Comparison of ENCODE assay signal across 12 cellular contexts in the genomic region with DNA sequence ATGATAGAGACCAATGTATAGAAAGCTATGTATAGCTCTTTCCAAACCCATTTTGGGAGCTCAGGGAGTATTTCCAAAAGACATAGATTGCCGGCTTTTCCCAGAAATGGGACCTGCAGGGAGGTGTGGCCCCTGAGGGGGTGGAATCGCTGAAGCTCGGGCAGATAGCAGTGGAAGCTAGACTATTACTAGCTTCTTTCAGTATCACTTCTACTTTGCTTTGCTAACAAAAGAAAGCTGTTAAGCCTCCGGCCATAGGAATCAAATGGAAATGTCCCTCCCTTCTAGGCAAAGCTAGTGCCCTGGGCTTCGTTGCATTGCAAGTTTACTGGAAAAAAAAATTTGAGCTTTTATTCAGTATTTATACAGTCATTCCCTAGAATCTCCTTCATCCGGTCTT. TPM values are rescaled to one million over a fixed set of nuclear protein-coding genes. Genes with fewer than 3 reads are reported as not detected.
DNase-seq lines count a peak whose midpoint lies in the region; ATAC-seq and TF ChIP-seq lines count a peak whose summit lies in the region.
"Had no signal": no experiment of that assay in that cellular context is flagged by ENCODE, and none has a peak within 500 bp of the region (broad histone marks: within the 10 kb centered on the region; RNA-seq: fewer than 3 reads in every experiment).

No MANE protein-coding gene starts in this region.

- no peaks in the 10 kb centered on the region for H4K20me1 ChIP-seq in neural progenitor cell (ENCODE audit: low read depth)
- H4K20me1 ChIP-seq: BLaER1 treated with 17β-estradiol and CSF1 and Interleukin-3, amounts not matched to agents 10 nM and 100 nM had no signal

- peak overlapping the region; percentile 72 for H3K4me2 ChIP-seq in neural progenitor cell
- H3K4me2 ChIP-seq: BLaER1 treated with 17β-estradiol and CSF1 and Interleukin-3, amounts not matched to agents 10 nM and 100 nM had no signal

- no peak overlapping the region for H3K27ac Mint-ChIP-seq in HFFc6
- no peak overlapping the region for H3K27ac Mint-ChIP-seq in neural progenitor cell
- H3K27ac Mint-ChIP-seq: activated CD4-positive, alpha-beta T cell treated with anti-CD3 and anti-CD28 coated beads, Interleukin-2, amount 10 ng/mL, durations not matched to agents 7 days and 5 days; activated T-helper 17 cell treated with anti-CD3 and anti-CD28 coated beads, Interleukin-2, amount 50 U/mL, for 72 hours had no signal

- H3K4me1 ChIP-seq in neural progenitor cell = peaks cover 14% of the 10 kb centered on the region

- no peaks in the 10 kb centered on the region for H3K9me3 ChIP-seq in neural progenitor cell (ENCODE audit: low read depth)

- H3K36me3 ChIP-seq in neural progenitor cell = no peaks in the 10 kb centered on the region
- H3K36me3 ChIP-seq: BLaER1 treated with 17β-estradiol and CSF1 and Interleukin-3, amounts not matched to agents 10 nM and 100 nM had no signal

- H3K27ac ChIP-seq in neural progenitor cell = no peak overlapping the region
- H3K27ac ChIP-seq: BLaER1 treated with 17β-estradiol and CSF1 and Interleukin-3, amounts not matched to agents 10 nM and 100 nM had no signal

- H3K27me3 ChIP-seq in neural progenitor cell = no peaks in the 10 kb centered on the region
- H3K27me3 ChIP-seq: BLaER1 treated with 17β-estradiol and CSF1 and Interleukin-3, amounts not matched to agents 10 nM and 100 nM had no signal

- DNase-seq in HFFc6 (no peak), SK-MEL-5 (ENCODE audit: low read depth, low spot score) (peak; percentile 23), neural progenitor cell (ENCODE audit: low spot score) (peak; percentile 14), mucosa of gallbladder (ENCODE audit: low spot score) (no peak)
- DNase-seq in stimulated activated CD4-positive, alpha-beta T cell treated with anti-CD3 and anti-CD28 coated beads, Interleukin-2, amount 100 ng/mL, for 48 hours = no peak
- DNase-seq in stimulated activated CD4-positive, alpha-beta T cell treated with anti-CD3 and anti-CD28 coated beads, Interleukin-12 subunit alpha, Interleukin-12 subunit beta, amount 100 ng/mL, for 4 hours = no peak
- DNase-seq: NK-92 treated with Interleukin-12 subunit alpha and Interleukin-12 subunit beta, amount 100 ng/mL, for 24 hours had no signal

- H3K79me2 ChIP-seq in neural progenitor cell (ENCODE audit: low read depth) = no peaks in the 10 kb centered on the region

- peak overlapping the region; percentile 35 for H3K4me3 Mint-ChIP-seq in HFFc6
- no peak overlapping the region for H3K4me3 Mint-ChIP-seq in neural progenitor cell
- H3K4me3 Mint-ChIP-seq: activated CD4-positive, alpha-beta T cell treated with anti-CD3 and anti-CD28 coated beads, Interleukin-2, amount 10 ng/mL, durations not matched to agents 7 days and 5 days; activated T-helper 17 cell treated with anti-CD3 and anti-CD28 coated beads, Interleukin-2, amount 50 U/mL, for 72 hours had no signal

- H3K9ac ChIP-seq in neural progenitor cell = no peak overlapping the region
- H3K9ac ChIP-seq: BLaER1 treated with 17β-estradiol and CSF1 and Interleukin-3, amounts not matched to agents 10 nM and 100 nM had no signal

- no peak for ATAC-seq in GM18907 (IDR thresholded peaks at IDR 0.05; ENCODE audit: unreplicated experiment)

- peak overlapping the region; percentile 13 for H2AFZ ChIP-seq in neural progenitor cell (replicated peaks)

- H3K4me1 Mint-ChIP-seq in HFFc6 (ENCODE audit: low read depth) = peaks cover 26% of the 10 kb centered on the region
- H3K4me1 Mint-ChIP-seq in neural progenitor cell = peaks cover 16% of the 10 kb centered on the region
- H3K4me1 Mint-ChIP-seq: activated CD4-positive, alpha-beta T cell treated with anti-CD3 and anti-CD28 coated beads, Interleukin-2, amount 10 ng/mL, durations not matched to agents 7 days and 5 days; activated T-helper 17 cell treated with anti-CD3 and anti-CD28 coated beads, Interleukin-2, amount 50 U/mL, for 72 hours had no signal

- peak overlapping the region; percentile 6 for H3K4me3 ChIP-seq in GM12875 (ENCODE audit: low read depth, low read length)
- H3K4me3 ChIP-seq in neural progenitor cell = peak overlapping the region; percentile 19
- H3K4me3 ChIP-seq: BLaER1 treated with 17β-estradiol and CSF1 and Interleukin-3, amounts not matched to agents 10 nM and 100 nM had no signal

- H3K27me3 Mint-ChIP-seq in HFFc6 (ENCODE audit: insufficient read depth) = peaks cover 7% of the 10 kb centered on the region
- peaks cover 6% of the 10 kb centered on the region for H3K27me3 Mint-ChIP-seq in neural progenitor cell (ENCODE audit: insufficient read depth, low read depth)
- H3K27me3 Mint-ChIP-seq: activated CD4-positive, alpha-beta T cell treated with anti-CD3 and anti-CD28 coated beads, Interleukin-2, amount 10 ng/mL, durations not matched to agents 7 days and 5 days; activated T-helper 17 cell treated with anti-CD3 and anti-CD28 coated beads, Interleukin-2, amount 50 U/mL, for 72 hours had no signal

- H3F3A ChIP-seq in neural progenitor cell (ENCODE audit: low read depth) = no peaks in the 10 kb centered on the region

- H3K9me3 Mint-ChIP-seq in HFFc6 = peaks cover 21% of the 10 kb centered on the region
- H3K9me3 Mint-ChIP-seq in neural progenitor cell = peaks cover 23% of the 10 kb centered on the region
- H3K9me3 Mint-ChIP-seq: activated T-helper 17 cell treated with anti-CD3 and anti-CD28 coated beads, Interleukin-2, amount 50 U/mL, for 72 hours had no signal

- no peak for TF ChIP-seq CTCF in GM12875 (IDR thresholded peaks at IDR 0.05; ENCODE audit: borderline replicate concordance, insufficient read depth, low read depth, low read length)
- no peak for TF ChIP-seq CTCF in HFFc6 (IDR thresholded peaks at IDR 0.05)
- no peak for TF ChIP-seq CTCF in neural progenitor cell (IDR thresholded peaks at IDR 0.05)

- in situ Hi-C loops in SK-MEL-5 (cut with HindIII; ENCODE audit: low pct_unique_long_range_greater_than_20kb, low sequenced_read_pairs) = no loop called here

- H3K36me3 Mint-ChIP-seq in HFFc6 (ENCODE audit: low read depth) = peaks cover 12% of the 10 kb centered on the region
- H3K36me3 Mint-ChIP-seq in neural progenitor cell = no peaks in the 10 kb centered on the region

RNA-seq across cellular contexts. Expression of a gene that starts 30.5 kb away (rescaled TPM):
- total RNA-seq in HFFc6 (2021; fragmentation: NEBNext Ultra II Directional; extraction: Animal tissue kit (Norgen Biotek cat#: 25700)) = 1 to 10 TPM; 1.8 to 3.8 (median 3.4) TPM
- total RNA-seq in SK-MEL-5 (2014; rRNA removed; shearing (Covaris generic)) = 13.2 and 14.1 TPM in 2 replicates
- 6.9 and 9.7 TPM in 2 replicates for polyA plus RNA-seq in SK-MEL-5 (2015; cell fraction: cytosol; rRNA removed)
- polyA plus RNA-seq in SK-MEL-5 (2015; cell fraction: nucleus; rRNA removed) = 41.4 and 43.4 TPM in 2 replicates
- total RNA-seq in neural progenitor cell (ENCODE audit: low replicate concordance) = 30.0 and 51.6 TPM in 2 replicates
- total RNA-seq in mucosa of gallbladder = 0.69 TPM

RNA-seq across cellular contexts. Expression of a gene that starts 53.1 kb away (rescaled TPM):
- total RNA-seq in HFFc6 (2021; fragmentation: NEBNext Ultra II Directional; extraction: Animal tissue kit (Norgen Biotek cat#: 25700)) = 10 to 100 TPM in 2 of 6 experiments, 1 to 10 TPM in 4; 7.5 to 13.8 (median 9.2) TPM
- 13.7 and 23.2 TPM in 2 replicates for total RNA-seq in SK-MEL-5 (2014; rRNA removed; shearing (Covaris generic))
- 20.7 and 26.0 TPM in 2 replicates for polyA plus RNA-seq in SK-MEL-5 (2015; cell fraction: cytosol; rRNA removed)
- polyA plus RNA-seq in SK-MEL-5 (2015; cell fraction: nucleus; rRNA removed) = 21.0 and 26.0 TPM in 2 replicates
- total RNA-seq in neural progenitor cell (ENCODE audit: low replicate concordance) (22.4 and 26.5 TPM in 2 replicates), mucosa of gallbladder (7.3 TPM)

Comparison
In these comparisons a context has a peak if more than half of its experiments do, and no peak if none do; other contexts are left out.
1. DNase-seq: peak in SK-MEL-5 (single experiment) and neural progenitor cell (single experiment); none in HFFc6 (single experiment), mucosa of gallbladder (single experiment), stimulated activated CD4-positive, alpha-beta T cell treated with anti-CD3 and anti-CD28 coated beads, Interleukin-2, amount 100 ng/mL, for 48 hours (0 of 2) and stimulated activated CD4-positive, alpha-beta T cell treated with anti-CD3 and anti-CD28 coated beads, Interleukin-12 subunit alpha, Interleukin-12 subunit beta, amount 100 ng/mL, for 4 hours (single experiment).